Comparison of ENCODE assay signal across 13 cellular contexts in genomic region chr11:26905368-26905767, GRCh38.
A peak's percentile ranks its signal among the peaks of the same experiment; 100 is the strongest.
DNase-seq lines count a peak whose midpoint lies in the region; ATAC-seq and TF ChIP-seq lines count a peak whose summit lies in the region.
"Had no signal": no experiment of that assay in that cellular context is flagged by ENCODE, and none has a peak within 500 bp of the region (broad histone marks: within the 10 kb centered on the region; RNA-seq: fewer than 3 reads in every experiment).

No MANE protein-coding gene starts in this region.

- POLR2A ChIA-PET in activated CD4-positive, alpha-beta memory T cell treated with anti-CD3 and anti-CD28 coated beads for 36 hours (lab: Charles Lee) = no interaction called here

- peaks cover 4% of the 10 kb centered on the region for H3K9me3 Mint-ChIP-seq in activated CD4-positive, alpha-beta memory T cell treated with anti-CD3 and anti-CD28 coated beads for 36 hours

- CTCF ChIA-PET in activated CD4-positive, alpha-beta memory T cell treated with anti-CD3 and anti-CD28 coated beads for 36 hours (lab: Charles Lee) = no interaction called here

- peaks cover 76% of the 10 kb centered on the region for H3K4me1 ChIP-seq in OCI-LY1 (ENCODE audit: insufficient read depth, low read length, severe bottlenecking)
- H3K4me1 ChIP-seq: left lung had no signal

- no peaks in the 10 kb centered on the region for H3K79me2 ChIP-seq in OCI-LY1 (ENCODE audit: insufficient read depth, low read length)

- H3K4me3 ChIP-seq in GM12865 (ENCODE audit: low read depth, low read length) (no peak overlapping the region), OCI-LY1 (ENCODE audit: low read depth, low read length, poor library complexity, severe bottlenecking) (peak overlapping the region; percentile 33)
- H3K4me3 ChIP-seq: left lung had no signal

- no peaks in the 10 kb centered on the region for H3F3A ChIP-seq in OCI-LY1 (ENCODE audit: insufficient read depth, low read length)

- peak overlapping the region; percentile 62 for H3K4me2 ChIP-seq in OCI-LY1 (ENCODE audit: low read length)

- H3K27ac Mint-ChIP-seq in activated CD4-positive, alpha-beta memory T cell treated with anti-CD3 and anti-CD28 coated beads for 36 hours = no peak overlapping the region
- H3K27ac Mint-ChIP-seq: activated T-cell treated with anti-CD3 and anti-CD28 coated beads, Interleukin-2, amount 50 U/mL, for 72 hours had no signal

- DNase-seq in GM12865 (ENCODE audit: low read depth) = peak; percentile 28
- DNase-seq in putamen (ENCODE audit: low spot score) = peak; percentile 15
- no peak for DNase-seq in activated CD4-positive, alpha-beta memory T cell treated with anti-CD3 and anti-CD28 coated beads for 36 hours
- no peak for DNase-seq in COLO668 (lab: John Stamatoyannopoulos, UW; ENCODE audit: unreplicated experiment)
- DNase-seq in NCI-H1436 treated with DMSO at 0.1 percent for 48 hours (lab: John Stamatoyannopoulos, UW) = no peak
- DNase-seq: activated T-cell treated with anti-CD3 and anti-CD28 coated beads, Interleukin-2, amount 50 U/mL, for 72 hours; central memory CD4-positive, alpha-beta T cell; left lung; NCI-H187 treated with DMSO at 0.1 percent for 48 hours; RPMI8226; WERI-Rb-1 had no signal

- TF ChIP-seq CTCF in GM12865 (IDR thresholded peaks at IDR 0.05; ENCODE audit: insufficient read depth, low read depth, low read length, missing control alignments) = no peak
- TF ChIP-seq CTCF in OCI-LY1 (IDR thresholded peaks at IDR 0.05; ENCODE audit: low read length) = no peak

- no peaks in the 10 kb centered on the region for H3K27me3 ChIP-seq in OCI-LY1 (ENCODE audit: insufficient read depth, low read length)
- H3K27me3 ChIP-seq: left lung had no signal

- H3K4me1 Mint-ChIP-seq in activated CD4-positive, alpha-beta memory T cell treated with anti-CD3 and anti-CD28 coated beads for 36 hours (ENCODE audit: low read depth) = no peaks in the 10 kb centered on the region

- peak; percentile 81 for ATAC-seq in esophagus mucosa
- ATAC-seq: activated T-cell treated with anti-CD3 and anti-CD28 coated beads, Interleukin-2, amount 50 U/mL, for 72 hours; left lung had no signal

- H3K36me3 Mint-ChIP-seq in activated CD4-positive, alpha-beta memory T cell treated with anti-CD3 and anti-CD28 coated beads for 36 hours = no peaks in the 10 kb centered on the region

- no peaks in the 10 kb centered on the region for H3K36me3 ChIP-seq in OCI-LY1 (ENCODE audit: insufficient read depth, low read length)
- H3K36me3 ChIP-seq: left lung, WERI-Rb-1 had no signal

- H3K9me2 ChIP-seq in OCI-LY1 (ENCODE audit: low read depth, low read length) = no peaks in the 10 kb centered on the region

- H4K20me1 ChIP-seq in OCI-LY1 (ENCODE audit: insufficient read depth, low read length) = no peaks in the 10 kb centered on the region

- no peak overlapping the region for H2AFZ ChIP-seq in OCI-LY1 (ENCODE audit: low read length)

- intact Hi-C loops in activated CD4-positive, alpha-beta memory T cell treated with anti-CD3 and anti-CD28 coated beads for 36 hours (cut with micrococcal nuclease) = no loop called here

- no peak overlapping the region for H3K4me3 Mint-ChIP-seq in activated CD4-positive, alpha-beta memory T cell treated with anti-CD3 and anti-CD28 coated beads for 36 hours
- H3K4me3 Mint-ChIP-seq: activated T-cell treated with anti-CD3 and anti-CD28 coated beads, Interleukin-2, amount 50 U/mL, for 72 hours had no signal

- no peaks in the 10 kb centered on the region for H3K27me3 Mint-ChIP-seq in activated CD4-positive, alpha-beta memory T cell treated with anti-CD3 and anti-CD28 coated beads for 36 hours

- H3K9me3 ChIP-seq in OCI-LY1 (ENCODE audit: low read length) = no peaks in the 10 kb centered on the region
- H3K9me3 ChIP-seq: left lung had no signal

- H3K27ac ChIP-seq in OCI-LY1 (ENCODE audit: low read depth, low read length, poor library complexity, severe bottlenecking) = peak overlapping the region; percentile 99
- H3K27ac ChIP-seq: left lung, WERI-Rb-1 had no signal

- peak overlapping the region; percentile 65 for H3K9ac ChIP-seq in OCI-LY1 (ENCODE audit: low read length)

Comparison
In these comparisons a context has a peak if more than half of its experiments do, and no peak if none do; other contexts are left out.
1. DNase-seq: peak in GM12865 (single experiment) and putamen (single experiment); none in activated CD4-positive, alpha-beta memory T cell treated with anti-CD3 and anti-CD28 coated beads for 36 hours (single experiment), COLO668 (single experiment) and NCI-H1436 treated with DMSO at 0.1 percent for 48 hours (single experiment).